1 cellular context compared by ENCODE assay signal in the genomic region with DNA sequence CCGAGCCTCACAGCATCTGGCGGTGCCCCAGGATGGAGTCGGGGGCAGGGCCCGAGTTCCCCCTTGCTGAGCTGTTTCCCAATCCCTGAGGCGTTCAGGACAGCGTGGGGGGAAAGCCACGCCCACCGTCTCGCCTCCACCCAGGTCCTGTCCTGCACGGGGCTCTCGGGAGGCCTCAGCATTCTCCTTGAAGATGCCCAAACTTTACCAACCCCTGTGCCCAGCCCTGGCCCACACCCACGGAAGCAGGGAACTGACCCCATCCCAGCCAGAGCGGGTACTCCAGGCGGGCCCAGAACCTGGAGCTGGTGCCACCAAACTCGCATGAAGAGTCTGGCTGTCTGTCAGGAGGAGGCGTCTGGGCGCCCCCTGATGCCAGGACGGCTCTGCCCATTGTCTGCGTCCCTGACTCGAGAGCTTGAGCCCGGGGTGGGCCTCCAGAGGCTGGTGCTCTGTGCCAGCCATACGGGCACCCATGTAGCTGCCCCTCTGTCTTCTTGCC.
A peak's percentile ranks its signal among the peaks of the same experiment; 100 is the strongest.
TF ChIP-seq lines count a peak whose summit lies in the region.

No MANE protein-coding gene starts in this region.

TF ChIP-seq in H1, 55 proteins besides CTCF, POLR2A, EP300 and RAD21:
- no peak for TF ChIP-seq PHF8 (conservative IDR thresholded peaks at IDR 0.05; ENCODE audit: low read depth, low read length)
- peak; percentile 36; the same call in 1 of the 2 replicates for TF ChIP-seq CEBPB (IDR thresholded peaks at IDR 0.05; ENCODE audit: low read depth, low read length)
